ENCODE assay signal across 23 cellular contexts in genomic region chr2:27690052-27690451, GRCh38.
"Had no signal": no experiment of that assay in that cellular context is flagged by ENCODE, and none has a peak within 500 bp of the region (broad histone marks: within the 10 kb centered on the region; RNA-seq: fewer than 3 reads in every experiment).

No MANE protein-coding gene starts in this region.

- H3K4me3 ChIP-seq: K562, SK-N-MC had no signal

- ATAC-seq: activated T-cell treated with anti-CD3 and anti-CD28 coated beads, Interleukin-2, amount 50 U/mL, for 72 hours; K562; Right ventricle myocardium inferior; T-cell had no signal

- H3K27ac ChIP-seq: brain microvascular endothelial cell, SK-N-MC had no signal

- DNase-seq: activated CD4-positive, alpha-beta memory T cell treated with anti-CD3 and anti-CD28 coated beads, Interleukin-2, amount 10 ng/mL, durations not matched to agents 7 days and 5 days; activated CD4-positive, alpha-beta T cell treated with anti-CD3 and anti-CD28 coated beads, Interleukin-2, amount 50 U/mL, for 1 hour; activated CD4-positive, CD25-positive, alpha-beta regulatory T cell; activated CD8-positive, alpha-beta memory T cell treated with anti-CD3 and anti-CD28 coated beads, Interleukin-2, amount 50 U/mL, for 4 hours; activated gamma-delta T cell treated with Interleukin-2 at 50 U/mL for 16 hours; activated naive CD4-positive, alpha-beta T cell treated with anti-CD3 and anti-CD28 coated beads, Interleukin-2, amount 10 ng/mL, durations not matched to agents 7 days and 5 days; activated naive CD8-positive, alpha-beta T cell treated with anti-CD3 and anti-CD28 coated beads for 36 hours; activated T-cell treated with anti-CD3 and anti-CD28 coated beads, Interleukin-2, amount 50 U/mL, for 72 hours; brain microvascular endothelial cell; Karpas-422; NCI-H1048; NCI-H146; NCI-H187 treated with DMSO at 0.1 percent for 48 hours; NCI-H2081 treated with DMSO at 0.1 percent for 48 hours; NCI-H226; NCI-H510A; NCI-H526 treated with DMSO at 0.1 percent for 48 hours; T-cell; T-helper 2 cell; T1000 had no signal

- H3K27me3 ChIP-seq: brain microvascular endothelial cell had no signal
